In the genomic region with DNA sequence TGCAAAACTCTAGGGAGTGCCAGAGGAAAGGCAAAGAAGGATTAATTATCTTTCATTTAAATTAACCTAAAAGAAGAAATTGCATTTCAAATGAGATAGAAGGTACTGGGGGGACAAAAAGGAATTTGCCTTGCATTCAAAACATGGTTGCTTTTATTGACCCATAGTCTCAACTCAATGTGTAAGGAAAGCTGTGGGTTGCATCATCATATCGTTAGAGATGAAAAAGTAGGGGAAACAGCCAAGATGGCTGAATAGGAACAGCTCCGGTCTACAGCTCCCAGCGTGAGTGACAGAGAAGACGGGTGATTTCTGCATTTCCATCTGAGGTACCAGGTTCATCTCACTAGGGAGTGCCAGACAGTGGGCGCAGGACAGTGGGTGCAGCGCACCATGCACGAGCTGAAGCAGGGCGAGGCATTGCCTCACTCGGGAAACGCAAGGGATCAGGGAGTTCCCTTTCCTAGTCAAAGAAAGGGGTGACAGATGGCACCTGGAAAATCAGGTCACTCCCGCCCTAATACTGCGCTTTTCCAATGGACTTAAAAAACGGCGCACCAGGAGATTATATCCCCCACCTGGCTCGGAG, we compare ENCODE assay signal across 3 cellular contexts.
TF ChIP-seq lines count a peak whose summit lies in the region.
"Not testable (repeated sequence)": the region's sequence is repeated elsewhere in the genome, so short reads cannot be mapped to it uniquely, and the experiment has no call there.

No MANE protein-coding gene starts in this region.

TF ChIP-seq in HEK293, 187 proteins besides CTCF, POLR2A, EP300 and RAD21:
- TF ChIP-seq ZBTB48 (tag by site-specific recombination; IDR thresholded peaks at IDR 0.05) (0 out of 2 replicates have a peak, but pooled peaks have one; percentile 31), SETDB1 (IDR thresholded peaks at IDR 0.05; ENCODE audit: insufficient read length, low read length) (peak; percentile 49)

TF ChIP-seq in K562, 482 proteins besides CTCF, POLR2A, EP300 and RAD21:
- TF ChIP-seq CEBPB (tag; IDR thresholded peaks at IDR 0.05) (peak; percentile 32; the same call in 1 of the 2 replicates), CEBPG (tag; conservative IDR thresholded peaks at IDR 0.05 in 1 of 2, IDR thresholded peaks at IDR 0.05 in 1 of 2) (peak; percentile 41 to 60)
- TF ChIP-seq, protein P1, sequence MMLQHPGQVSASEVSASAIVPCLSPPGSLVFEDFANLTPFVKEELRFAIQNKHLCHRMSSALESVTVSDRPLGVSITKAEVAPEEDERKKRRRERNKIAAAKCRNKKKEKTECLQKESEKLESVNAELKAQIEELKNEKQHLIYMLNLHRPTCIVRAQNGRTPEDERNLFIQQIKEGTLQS (IDR thresholded peaks at IDR 0.05), result peak; percentile 72
- TF ChIP-seq, protein P1 (CRISPR knock-in tag; conservative IDR thresholded peaks at IDR 0.05), result not testable (repeated sequence)
- TF ChIP-seq CEBPG (CRISPR knock-in tag; IDR thresholded peaks at IDR 0.05), result not testable (repeated sequence)

TF ChIP-seq in HepG2, 621 proteins besides CTCF, POLR2A, EP300 and RAD21:
- TF ChIP-seq ATF7 (IDR thresholded peaks at IDR 0.05), result 0 out of 2 replicates have a peak, but pooled peaks have one; percentile 13
- TF ChIP-seq ATF7 (CRISPR knock-in tag; IDR thresholded peaks at IDR 0.05), result not testable (repeated sequence)
